22 cellular contexts compared by ENCODE assay signal in genomic region chr2:104846182-104846954, GRCh38. TPM values are rescaled to one million over a fixed set of nuclear protein-coding genes. Genes with fewer than 3 reads are reported as not detected.
A peak's percentile ranks its signal among the peaks of the same experiment; 100 is the strongest.
DNase-seq lines count a peak whose midpoint lies in the region; ATAC-seq and TF ChIP-seq lines count a peak whose summit lies in the region.
"Had no signal": no experiment of that assay in that cellular context is flagged by ENCODE, and none has a peak within 500 bp of the region (broad histone marks: within the 10 kb centered on the region; RNA-seq: fewer than 3 reads in every experiment).

No MANE protein-coding gene starts in this region.

- peaks cover 7% of the 10 kb centered on the region for H3K4me1 Mint-ChIP-seq in endodermal cell
- H3K4me1 Mint-ChIP-seq in naive B cell, result peaks cover 20 to 27% (median 21%) of the 10 kb centered on the region in 3 donors

- no peak overlapping the region for H3K4me3 Mint-ChIP-seq in endodermal cell
- H3K4me3 Mint-ChIP-seq in naive B cell, result peak overlapping the region in 3 of 8 donors; percentile 9 to 63 (median 62)

- H3K9ac ChIP-seq in HUES64 (ENCODE audit: low read depth, low read length) (no peak overlapping the region), endodermal cell (ENCODE audit: extremely low read depth, low read length, poor library complexity, severe bottlenecking) (no peak overlapping the region)

- H3K27me3 Mint-ChIP-seq in endodermal cell (ENCODE audit: insufficient read depth) (peaks cover 97% of the 10 kb centered on the region), naive B cell (peaks cover 72 to 88% (median 79%) of the 10 kb centered on the region in 3 donors)

- H3K27ac ChIP-seq in HUES64 (ENCODE audit: low read depth, low read length), result no peak overlapping the region
- peak overlapping the region; percentile 95 for H3K27ac ChIP-seq in endodermal cell (ENCODE audit: low read depth, low read length)
- H3K27ac ChIP-seq: testis had no signal

- no peaks in the 10 kb centered on the region for H3K36me3 Mint-ChIP-seq in endodermal cell (ENCODE audit: low read depth)
- peaks cover 0 to 28% of the 10 kb centered on the region in 2 donors for H3K36me3 Mint-ChIP-seq in naive B cell

- no peak for DNase-seq in endodermal cell
- no peak for DNase-seq in naive B cell
- DNase-seq in NCI-H524 treated with DMSO at 0.1 percent for 48 hours (lab: John Stamatoyannopoulos, UW), result no peak
- DNase-seq in RKO (ENCODE audit: low spot score), result no peak
- DNase-seq in stimulated activated CD4-positive, alpha-beta T cell treated with anti-CD3 and anti-CD28 coated beads, Interleukin-4, amount 100 ng/mL, for 4 hours, result no peak
- DNase-seq: activated CD4-positive, alpha-beta T cell treated with anti-CD3 and anti-CD28 coated beads, Interleukin-2, amount 10 ng/mL, durations not matched to agents 7 days and 5 days; dermis blood vessel endothelial cell; DMS 273 treated with DMSO at 0.1 percent for 48 hours; GOT3; Karpas-422; mesenchymal stem cell; NCI-H1105; NCI-H2171 treated with DMSO at 0.1 percent for 48 hours; RPMI8226; stimulated activated CD4-positive, alpha-beta T cell treated with anti-CD3 and anti-CD28 coated beads, Interleukin-4, amount 100 ng/mL, for 24 hours; stimulated activated CD8-positive, alpha-beta memory T cell treated with anti-CD3 and anti-CD28 coated beads, Interleukin-4, amount 100 ng/mL, for 48 hours; testis had no signal

- 7% methylated on average over 12 of the region's 17 CpGs for WGBS in HUES64
- 3 to 9% methylated on average over 5 to 17 of the region's 17 CpGs for WGBS in endodermal cell (ENCODE audit: insufficient coverage in 1 of 2, insufficient read length in 1 of 2), 2 experiments

- H3K27me3 ChIP-seq in HUES64 (ENCODE audit: insufficient read depth, low read length), result peaks cover 100% of the 10 kb centered on the region
- peaks cover 100% of the 10 kb centered on the region for H3K27me3 ChIP-seq in endodermal cell (ENCODE audit: control insufficient read depth, insufficient read depth, low read length, poor library complexity, severe bottlenecking)
- H3K27me3 ChIP-seq: testis had no signal

- H3K9me3 ChIP-seq in HUES64 (ENCODE audit: insufficient read depth, low read depth, low read length), result no peaks in the 10 kb centered on the region
- H3K9me3 ChIP-seq in endodermal cell (ENCODE audit: control insufficient read depth, low read length), result no peaks in the 10 kb centered on the region
- H3K9me3 ChIP-seq: testis had no signal

- ATAC-seq in naive B cell (ENCODE audit: low read depth in 2 of 2) (no peak), GM19328 (IDR thresholded peaks at IDR 0.05; ENCODE audit: unreplicated experiment) (no peak)
- ATAC-seq: activated naive CD4-positive, alpha-beta T cell treated with anti-CD3 and anti-CD28 coated beads, Interleukin-2, amount 50 U/mL, for 72 hours; esophagus mucosa had no signal

- H3K4me3 ChIP-seq in HUES64 (ENCODE audit: low read length) (peak overlapping the region; percentile 62; the same call in 1 of the 2 replicates), endodermal cell (ENCODE audit: low read length) (no peak overlapping the region)
- H3K4me3 ChIP-seq: testis had no signal

- TF ChIP-seq CTCF in endodermal cell (conservative IDR thresholded peaks at IDR 0.05), result no peak

- H3K4me1 ChIP-seq in HUES64 (ENCODE audit: insufficient read depth, low read length) (peaks cover 57% of the 10 kb centered on the region), endodermal cell (ENCODE audit: control insufficient read depth, insufficient read depth, low read length) (peaks cover 10% of the 10 kb centered on the region)
- H3K4me1 ChIP-seq: testis had no signal

- H3K9me3 Mint-ChIP-seq in endodermal cell (no peaks in the 10 kb centered on the region), naive B cell (peaks cover 5 to 51% (median 11%) of the 10 kb centered on the region in 7 donors)
- H3K9me3 Mint-ChIP-seq: activated CD4-positive, alpha-beta T cell treated with anti-CD3 and anti-CD28 coated beads, Interleukin-2, amount 10 ng/mL, durations not matched to agents 7 days and 5 days; activated naive CD4-positive, alpha-beta T cell treated with anti-CD3 and anti-CD28 coated beads, Interleukin-2, amount 50 U/mL, for 72 hours had no signal

- H3K36me3 ChIP-seq in HUES64 (ENCODE audit: insufficient read depth, low read length) (no peaks in the 10 kb centered on the region), endodermal cell (ENCODE audit: control insufficient read depth, insufficient read depth, low read length) (no peaks in the 10 kb centered on the region)

- H3K27ac Mint-ChIP-seq in endodermal cell, result no peak overlapping the region
- H3K27ac Mint-ChIP-seq in naive B cell, result peak overlapping the region in 4 of 6 donors; percentile 66 to 94 (median 82)
- H3K27ac Mint-ChIP-seq: activated CD4-positive, alpha-beta T cell treated with anti-CD3 and anti-CD28 coated beads, Interleukin-2, amount 10 ng/mL, durations not matched to agents 7 days and 5 days; activated naive CD4-positive, alpha-beta T cell treated with anti-CD3 and anti-CD28 coated beads, Interleukin-2, amount 50 U/mL, for 72 hours had no signal

RNA-seq across cellular contexts. Expression of gene POU3F3, which starts 7.5 kb away (rescaled TPM):
- 2.5 TPM for polyA plus RNA-seq in HUES64 (2013, experiment 1 of 2)
- polyA plus RNA-seq in HUES64 (2013, experiment 2 of 2), result 7.8 TPM
- total RNA-seq in endodermal cell, result not detected
- polyA plus RNA-seq in endodermal cell (2013, experiment 1 of 2), result 39.3 TPM
- 35.9 TPM for polyA plus RNA-seq in endodermal cell (2013, experiment 2 of 2)
- polyA plus RNA-seq in naive B cell (ENCODE audit: low read depth in 6 of 6), result not detected
- total RNA-seq: activated CD4-positive, alpha-beta T cell treated with anti-CD3 and anti-CD28 coated beads, Interleukin-2, amount 10 ng/mL, durations not matched to agents 7 days and 5 days; activated naive CD4-positive, alpha-beta T cell treated with anti-CD3 and anti-CD28 coated beads, Interleukin-2, amount 50 U/mL, for 72 hours; esophagus mucosa; omental fat pad had no signal
